11 cellular contexts compared by ENCODE assay signal in the genomic region with DNA sequence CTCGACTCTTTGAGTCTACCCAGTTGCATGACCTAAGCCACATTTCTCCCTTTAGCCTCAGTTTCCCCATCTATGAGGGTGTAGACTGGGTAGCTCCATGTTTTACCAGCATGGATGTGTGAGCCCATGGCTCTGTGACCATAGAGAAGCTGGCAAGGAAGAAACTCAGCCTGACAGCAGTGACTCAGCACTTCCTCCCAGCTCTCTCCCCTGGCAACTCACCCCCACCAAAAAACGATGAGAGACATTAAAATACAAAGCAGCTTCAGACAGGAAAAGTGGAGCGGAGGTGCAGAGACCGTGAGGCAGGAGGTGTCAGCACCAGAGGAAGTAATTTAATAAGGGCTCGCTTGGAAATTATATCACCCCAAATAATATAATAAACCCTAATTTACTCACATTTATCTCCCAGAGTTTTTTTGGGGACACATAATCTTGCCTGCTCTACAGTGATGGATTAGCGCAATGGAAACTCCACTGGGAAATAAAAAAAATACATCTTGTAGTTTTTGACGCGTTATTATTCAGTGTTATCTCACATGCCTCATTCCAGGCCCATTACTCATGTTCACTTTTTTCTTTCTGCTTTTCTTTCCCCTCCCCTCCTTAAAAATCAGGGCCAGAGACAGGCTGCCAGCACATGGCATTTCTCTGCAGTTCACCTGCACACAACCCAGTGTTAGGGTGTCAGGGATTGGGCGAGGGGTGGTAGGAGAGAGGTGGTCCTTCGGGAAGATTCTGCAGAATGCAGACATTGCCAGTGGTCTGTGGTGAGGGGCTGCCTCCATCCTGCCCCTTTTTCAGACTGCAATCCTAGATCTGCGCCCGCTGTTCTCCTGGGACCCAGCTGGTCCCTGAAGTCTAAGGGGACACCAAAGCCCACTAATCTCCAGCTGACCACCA.
DNase-seq lines count a peak whose midpoint lies in the region; ATAC-seq and FAIRE-seq lines count a peak whose summit lies in the region.
"Had no signal": no experiment of that assay in that cellular context is flagged by ENCODE, and none has a peak within 500 bp of the region (broad histone marks: within the 10 kb centered on the region; RNA-seq: fewer than 3 reads in every experiment).

No MANE protein-coding gene starts in this region.

- H3K27me3 ChIP-seq in ACC112 (ENCODE audit: insufficient read depth, low read length): no peaks in the 10 kb centered on the region

- peak overlapping the region; percentile 72 for H3K27ac ChIP-seq in ACC112 (ENCODE audit: low read depth, low read length)

- H3K4me3 ChIP-seq in ACC112 (ENCODE audit: low read depth, low read length): no peak overlapping the region

- peaks cover 12% of the 10 kb centered on the region for H3K4me1 ChIP-seq in ACC112 (ENCODE audit: control insufficient read depth, insufficient read depth, low read length, unreplicated experiment)

- no peak for FAIRE-seq in frontal cortex (lab: Jason Lieb, UNC)

- no peak overlapping the region for H2AFZ ChIP-seq in ACC112 (ENCODE audit: low read length, unreplicated experiment)

- H3K79me2 ChIP-seq in ACC112 (ENCODE audit: control insufficient read depth, insufficient read depth, low read length, unreplicated experiment): no peaks in the 10 kb centered on the region

- H3K36me3 ChIP-seq in ACC112 (ENCODE audit: insufficient read depth, low read length): no peaks in the 10 kb centered on the region

- DNase-seq in HS-5 (ENCODE audit: low read depth): peak; percentile 5
- peak; percentile 24 for DNase-seq in amniotic epithelial cell (ENCODE audit: low read depth)
- peak; percentile 47 to 86 for DNase-seq in lung microvascular endothelial cell (ENCODE audit: low read depth in 2 of 2)
- no peak for DNase-seq in effector CD4-positive, alpha-beta T cell
- no peak for DNase-seq in frontal cortex (ENCODE audit: low spot score in 2 of 2)
- DNase-seq in HPDE6-E6E7 (ENCODE audit: extremely low spot score): no peak
- DNase-seq: naive B cell; RPMI8226; stimulated activated CD8-positive, alpha-beta memory T cell treated with anti-CD3 and anti-CD28 coated beads, Interleukin-4, amount 100 ng/mL, for 48 hours had no signal

- ATAC-seq in HG02588 (IDR thresholded peaks at IDR 0.05; ENCODE audit: unreplicated experiment): no peak

Comparison
In these comparisons a context has a peak if more than half of its experiments do, and no peak if none do; other contexts are left out.
1. DNase-seq: peak in HS-5 (single experiment), amniotic epithelial cell (single experiment) and lung microvascular endothelial cell (2 of 2); none in effector CD4-positive, alpha-beta T cell (single experiment), frontal cortex (0 of 2) and HPDE6-E6E7 (single experiment).